7 cellular contexts compared by ENCODE assay signal in genomic region chr2:120032297-120032696, GRCh38.
"Had no signal": no experiment of that assay in that cellular context is flagged by ENCODE, and none has a peak within 500 bp of the region (broad histone marks: within the 10 kb centered on the region; RNA-seq: fewer than 3 reads in every experiment).

No MANE protein-coding gene starts in this region.

- H3K27ac Mint-ChIP-seq: HFFc6 had no signal

- DNase-seq: GOT3, H7, HFFc6, IMR-90 had no signal

- H3K27ac ChIP-seq: HL-60 had no signal

- H3K36me3 ChIP-seq: HAP-1 had no signal

- H3K4me3 Mint-ChIP-seq: HFFc6 had no signal

- H3K4me3 ChIP-seq: HAP-1 had no signal

- ATAC-seq: HCT116 had no signal

- H3K9me3 ChIP-seq: HAP-1 had no signal
